13 cellular contexts compared by ENCODE assay signal in genomic region chr1:17370618-17371017, GRCh38. TPM values are rescaled to one million over a fixed set of nuclear protein-coding genes. Genes with fewer than 3 reads are reported as not detected.
DNase-seq lines count a peak whose midpoint lies in the region; ATAC-seq, FAIRE-seq and TF ChIP-seq lines count a peak whose summit lies in the region.
"Had no signal": no experiment of that assay in that cellular context is flagged by ENCODE, and none has a peak within 500 bp of the region (broad histone marks: within the 10 kb centered on the region; RNA-seq: fewer than 3 reads in every experiment).

No MANE protein-coding gene starts in this region.

- H3K18ac ChIP-seq in H1 (ENCODE audit: extremely low read depth, low read length) = no peak overlapping the region

- no peaks in the 10 kb centered on the region for H3K79me1 ChIP-seq in H1 (ENCODE audit: low read depth, low read length)

- ATAC-seq in GM21390 (IDR thresholded peaks at IDR 0.05; ENCODE audit: unreplicated experiment) = no peak
- ATAC-seq: activated naive CD8-positive, alpha-beta T cell treated with anti-CD3 and anti-CD28 coated beads, Interleukin-2, amount 50 U/mL, for 24 hours; right cardiac atrium had no signal

- no peaks in the 10 kb centered on the region for H3K79me2 ChIP-seq in H1 (ENCODE audit: control insufficient read depth in 1 of 2, insufficient read depth in 2 of 2, low read length in 2 of 2)
- no peaks in the 10 kb centered on the region for H3K79me2 ChIP-seq in smooth muscle cell (ENCODE audit: low read depth)

- H3F3A ChIP-seq in smooth muscle cell (ENCODE audit: low read depth) = no peaks in the 10 kb centered on the region

- H2BK12ac ChIP-seq in H1 (ENCODE audit: low read depth, low read length) = no peak overlapping the region; the same call in 1 of the 2 replicates

- H2BK5ac ChIP-seq in H1 (ENCODE audit: low read depth, low read length) = no peak overlapping the region

- H3K4me1 ChIP-seq in H1 (replicated peaks in 1 of 4; ENCODE audit: control insufficient read depth in 3 of 4, insufficient read depth in 4 of 4, low read length in 3 of 4) (peaks cover 0 to 2% (median 0%) of the 10 kb centered on the region in 4 experiments; a peak in 1 of 7 replicates), smooth muscle cell (ENCODE audit: low read depth) (no peaks in the 10 kb centered on the region)

- H3K36me3 ChIP-seq in H1 (ENCODE audit: control insufficient read depth in 2 of 4, insufficient read depth in 4 of 4, low read length in 3 of 4) (no peaks in the 10 kb centered on the region), smooth muscle cell (ENCODE audit: low read depth) (no peaks in the 10 kb centered on the region)

- POLR2A ChIA-PET in H1 (lab: Charles Lee; ENCODE audit: partially characterized antibody) = interaction anchor here (0.6 to 1.7 kb wide), 4 partner anchors 8 to 671 kb away, joined by 3 to 4 read pairs (median 3); no protein-coding TSS in a partner anchor
- POLR2A ChIA-PET in activated CD4-positive, alpha-beta memory T cell treated with anti-CD3 and anti-CD28 coated beads, Interleukin-2, amount 10 ng/mL, durations not matched to agents 7 days and 5 days (lab: Charles Lee) = interaction anchor here (0.6 kb wide), 1 partner anchor 1454 kb away, joined by 4 read pairs; no protein-coding TSS in a partner anchor

- H3K4me2 ChIP-seq in H1 (ENCODE audit: insufficient read depth in 1 of 2, low read depth in 2 of 2, low read length in 2 of 2) (no peak overlapping the region), smooth muscle cell (no peak overlapping the region)

- DNase-seq in SKM-1 (lab: John Stamatoyannopoulos, UW; ENCODE audit: unreplicated experiment) = peak; percentile 18
- no peak for DNase-seq in SKM-1 treated with dmso at 0.1 percent for 144 hours (lab: John Stamatoyannopoulos, UW; ENCODE audit: unreplicated experiment)
- peak; percentile 8 for DNase-seq in NCI-H69 (lab: John Stamatoyannopoulos, UW)
- no peak for DNase-seq in H1 (ENCODE audit: low read depth in 1 of 2, low spot score in 2 of 2)
- no peak for DNase-seq in smooth muscle cell (lab: John Stamatoyannopoulos, UW; ENCODE audit: unreplicated experiment)
- DNase-seq in activated CD4-positive, alpha-beta memory T cell treated with anti-CD3 and anti-CD28 coated beads, Interleukin-2, amount 10 ng/mL, durations not matched to agents 7 days and 5 days = no peak
- DNase-seq in AG08395 (ENCODE audit: low spot score) = no peak
- DNase-seq: activated CD4-positive, alpha-beta T cell treated with anti-CD3 and anti-CD28 coated beads, Interleukin-2, amount 50 U/mL, for 48 hours; activated naive CD8-positive, alpha-beta T cell treated with anti-CD3 and anti-CD28 coated beads, Interleukin-2, amount 50 U/mL, for 24 hours; GM23248; mesenchymal stem cell had no signal

- TF ChIP-seq RAD21 in H1 (IDR thresholded peaks at IDR 0.05 in 1 of 2, conservative IDR thresholded peaks at IDR 0.05 in 1 of 2; ENCODE audit: low read depth in 2 of 2, low read length in 2 of 2) = peak; percentile 53 to 64

- H3K9ac ChIP-seq in H1 (replicated peaks in 1 of 4; ENCODE audit: extremely low read depth in 1 of 4, low read depth in 3 of 4, low read length in 3 of 4) = no peak overlapping the region
- no peak overlapping the region for H3K9ac ChIP-seq in smooth muscle cell (ENCODE audit: low read depth)
- H3K9ac ChIP-seq: GM23248 had no signal

- no peak overlapping the region for H2BK120ac ChIP-seq in H1 (replicated peaks; ENCODE audit: low read depth, low read length)

- no peak overlapping the region for H2BK15ac ChIP-seq in H1 (ENCODE audit: low read length)

- no peak overlapping the region for H3K27ac Mint-ChIP-seq in activated CD4-positive, alpha-beta memory T cell treated with anti-CD3 and anti-CD28 coated beads, Interleukin-2, amount 10 ng/mL, durations not matched to agents 7 days and 5 days
- H3K27ac Mint-ChIP-seq: activated naive CD8-positive, alpha-beta T cell treated with anti-CD3 and anti-CD28 coated beads, Interleukin-2, amount 50 U/mL, for 24 hours had no signal

- no peak overlapping the region for H3K14ac ChIP-seq in H1 (ENCODE audit: insufficient read length)

- TF ChIP-seq CTCF in H1 (IDR thresholded peaks at IDR 0.05; ENCODE audit: control extremely low read depth in 1 of 3, insufficient read depth in 1 of 3, low read depth in 1 of 3, low read length in 3 of 3) (peak; percentile 53 to 78 (median 62)), smooth muscle cell (IDR thresholded peaks at IDR 0.05; ENCODE audit: borderline replicate concordance, insufficient read depth, poor library complexity, severe bottlenecking) (peak; percentile 11)

- H3K27ac ChIP-seq in H1 (ENCODE audit: low read depth, low read length) (no peak overlapping the region), smooth muscle cell (ENCODE audit: low read depth) (no peak overlapping the region)
- H3K27ac ChIP-seq: GM23248 had no signal

- H3K9me3 ChIP-seq in H1 (ENCODE audit: insufficient read depth in 2 of 2, low read depth in 1 of 2, low read length in 1 of 2) (no peaks in the 10 kb centered on the region), smooth muscle cell (replicated peaks; ENCODE audit: low read depth) (no peaks in the 10 kb centered on the region)

- no peak overlapping the region for H4K5ac ChIP-seq in H1 (ENCODE audit: insufficient read length, low read depth, low read length)

- H2BK20ac ChIP-seq in H1 (ENCODE audit: low read length) = no peak overlapping the region

- CTCF ChIA-PET in H1 (lab: Charles Lee; ENCODE audit: partially characterized antibody) = interaction anchor here (0.7 to 4.2 kb wide), 29 partner anchors 9 to 310 kb away, joined by 3 to 28 read pairs (median 5); no protein-coding TSS in a partner anchor
- CTCF ChIA-PET in activated CD4-positive, alpha-beta memory T cell treated with anti-CD3 and anti-CD28 coated beads, Interleukin-2, amount 10 ng/mL, durations not matched to agents 7 days and 5 days (lab: Charles Lee) = no interaction called here

- peaks cover 4% of the 10 kb centered on the region for H3K27me3 Mint-ChIP-seq in activated CD4-positive, alpha-beta memory T cell treated with anti-CD3 and anti-CD28 coated beads, Interleukin-2, amount 10 ng/mL, durations not matched to agents 7 days and 5 days
- H3K27me3 Mint-ChIP-seq: activated naive CD8-positive, alpha-beta T cell treated with anti-CD3 and anti-CD28 coated beads, Interleukin-2, amount 50 U/mL, for 24 hours had no signal

- H3K27me3 ChIP-seq in H1 (replicated peaks in 1 of 4; ENCODE audit: control insufficient read depth in 3 of 4, extremely low read depth in 1 of 4, insufficient read depth in 3 of 4, low read length in 3 of 4) = no peaks in the 10 kb centered on the region; a peak in 1 of 7 replicates
- H3K27me3 ChIP-seq in smooth muscle cell (ENCODE audit: low read depth) = peaks cover 7% of the 10 kb centered on the region

- H3K23ac ChIP-seq in H1 (ENCODE audit: insufficient read length) = no peak overlapping the region

- FAIRE-seq in H1 (lab: Jason Lieb, UNC) = peak; percentile 89

- no peak overlapping the region for H2AK5ac ChIP-seq in H1 (ENCODE audit: low read depth, low read length)

- H4K20me1 ChIP-seq in H1 (replicated peaks in 1 of 2; ENCODE audit: control insufficient read depth in 1 of 2, insufficient read depth in 2 of 2, low read length in 2 of 2) (no peaks in the 10 kb centered on the region), smooth muscle cell (ENCODE audit: low read depth) (no peaks in the 10 kb centered on the region)

- H3K4me3 Mint-ChIP-seq in activated CD4-positive, alpha-beta memory T cell treated with anti-CD3 and anti-CD28 coated beads, Interleukin-2, amount 10 ng/mL, durations not matched to agents 7 days and 5 days = no peak overlapping the region
- H3K4me3 Mint-ChIP-seq: activated naive CD8-positive, alpha-beta T cell treated with anti-CD3 and anti-CD28 coated beads, Interleukin-2, amount 50 U/mL, for 24 hours had no signal

- no peak for TF ChIP-seq EP300 in H1 (IDR thresholded peaks at IDR 0.05; ENCODE audit: borderline replicate concordance in 1 of 2, low read depth in 2 of 2, low read length in 2 of 2)

- no peaks in the 10 kb centered on the region for H3K9me3 Mint-ChIP-seq in activated CD4-positive, alpha-beta memory T cell treated with anti-CD3 and anti-CD28 coated beads, Interleukin-2, amount 10 ng/mL, durations not matched to agents 7 days and 5 days
- H3K9me3 Mint-ChIP-seq: activated naive CD8-positive, alpha-beta T cell treated with anti-CD3 and anti-CD28 coated beads, Interleukin-2, amount 50 U/mL, for 24 hours had no signal

- H3K4me3 ChIP-seq in H1 (ENCODE audit: extremely low read depth in 1 of 4, insufficient read depth in 2 of 4, low read depth in 3 of 4, low read length in 4 of 4) (no peak overlapping the region), smooth muscle cell (no peak overlapping the region)
- H3K4me3 ChIP-seq: GM23248 had no signal

- no peaks in the 10 kb centered on the region for H3K36me3 Mint-ChIP-seq in activated CD4-positive, alpha-beta memory T cell treated with anti-CD3 and anti-CD28 coated beads, Interleukin-2, amount 10 ng/mL, durations not matched to agents 7 days and 5 days (ENCODE audit: low read depth)

- no peak for TF ChIP-seq POLR2A in H1 (IDR thresholded peaks at IDR 0.05; ENCODE audit: control extremely low read depth in 1 of 2, low read depth in 2 of 2, low read length in 2 of 2)

- H4K8ac ChIP-seq in H1 (ENCODE audit: extremely low read depth, insufficient read depth, low read length) = no peak overlapping the region; the same call in 1 of the 2 replicates

- H3K4ac ChIP-seq in H1 (replicated peaks; ENCODE audit: insufficient read length, low read depth, low read length) = no peak overlapping the region

- no peaks in the 10 kb centered on the region for H3K4me1 Mint-ChIP-seq in activated CD4-positive, alpha-beta memory T cell treated with anti-CD3 and anti-CD28 coated beads, Interleukin-2, amount 10 ng/mL, durations not matched to agents 7 days and 5 days
- H3K4me1 Mint-ChIP-seq: activated naive CD8-positive, alpha-beta T cell treated with anti-CD3 and anti-CD28 coated beads, Interleukin-2, amount 50 U/mL, for 24 hours had no signal

- no peak overlapping the region for H4K91ac ChIP-seq in H1 (replicated peaks; ENCODE audit: insufficient read length, low read length)

- no peak overlapping the region for H2AFZ ChIP-seq in H1 (ENCODE audit: low read length)
- no peak overlapping the region for H2AFZ ChIP-seq in smooth muscle cell (ENCODE audit: low read depth)
- H2AFZ ChIP-seq: GM23248 had no signal

- no peaks in the 10 kb centered on the region for H3K23me2 ChIP-seq in H1 (ENCODE audit: low read depth, low read length)

- H3K56ac ChIP-seq in H1 (replicated peaks; ENCODE audit: insufficient read length, low read depth, low read length) = no peak overlapping the region

- WGBS in H1 (ENCODE audit: extremely low coverage in 1 of 2, insufficient coverage in 1 of 2, insufficient read length in 1 of 2, insufficient replicate concordance in 2 of 2, low coverage in 1 of 2, low lambda C conversion rate in 2 of 2, missing lambda C conversion rate in 1 of 2), 2 experiments = 75% methylated on average over 2 of the region's 2 CpGs; no CpG with 5 or more reads in 1 of the 2 experiments
- WGBS in smooth muscle cell (ENCODE audit: low lambda C conversion rate) = 74% methylated on average over 2 of the region's 2 CpGs

RNA-seq across cellular contexts. Expression of gene PADI6, which starts 1.4 kb away (rescaled TPM):
- total RNA-seq in H1 (2021; fragmentation: NEBNext Ultra II Directional; extraction: Animal tissue kit (Norgen Biotek cat#: 25700)) = not detected in 2 replicates
- polyA plus RNA-seq in H1 (2011; rRNA removed) (not detected in 2 replicates), smooth muscle cell (not detected in 2 replicates)
- not detected for polyA plus RNA-seq in H1 (2011; cell fraction: cytosol; rRNA removed)
- not detected for polyA plus RNA-seq in H1 (2011; cell fraction: nucleus; rRNA removed)
- not detected in 4 replicates for polyA plus RNA-seq in H1 (2012, experiment 1 of 2)
- polyA plus RNA-seq in H1 (2012, experiment 2 of 2) = not detected
- not detected for polyA plus RNA-seq in H1 (2013, experiment 1 of 2)
- not detected for polyA plus RNA-seq in H1 (2013, experiment 2 of 2)
- not detected in 2 replicates for polyA minus RNA-seq in H1 (2011; rRNA and poly(A)+ RNA removed)
- polyA minus RNA-seq in H1 (2011; cell fraction: cytosol; rRNA and poly(A)+ RNA removed) = not detected
- not detected for polyA minus RNA-seq in H1 (2011; cell fraction: nucleus; rRNA and poly(A)+ RNA removed)
- total RNA-seq in smooth muscle cell = not detected in 2 replicates
- under 1 TPM; 0.23 to 0.30 TPM for total RNA-seq in activated CD4-positive, alpha-beta memory T cell treated with anti-CD3 and anti-CD28 coated beads, Interleukin-2, amount 10 ng/mL, durations not matched to agents 7 days and 5 days
- total RNA-seq: GM23248, right cardiac atrium had no signal
- polyA plus RNA-seq: GM23248, right cardiac atrium had no signal

Comparison
In these comparisons a context has a peak if more than half of its experiments do, and no peak if none do; other contexts are left out.
1. DNase-seq: peak in SKM-1 (single experiment) and NCI-H69 (single experiment); none in SKM-1 treated with dmso at 0.1 percent for 144 hours (single experiment), H1 (0 of 2), smooth muscle cell (single experiment), activated CD4-positive, alpha-beta memory T cell treated with anti-CD3 and anti-CD28 coated beads, Interleukin-2, amount 10 ng/mL, durations not matched to agents 7 days and 5 days (single experiment) and AG08395 (single experiment).